In the genomic region with DNA sequence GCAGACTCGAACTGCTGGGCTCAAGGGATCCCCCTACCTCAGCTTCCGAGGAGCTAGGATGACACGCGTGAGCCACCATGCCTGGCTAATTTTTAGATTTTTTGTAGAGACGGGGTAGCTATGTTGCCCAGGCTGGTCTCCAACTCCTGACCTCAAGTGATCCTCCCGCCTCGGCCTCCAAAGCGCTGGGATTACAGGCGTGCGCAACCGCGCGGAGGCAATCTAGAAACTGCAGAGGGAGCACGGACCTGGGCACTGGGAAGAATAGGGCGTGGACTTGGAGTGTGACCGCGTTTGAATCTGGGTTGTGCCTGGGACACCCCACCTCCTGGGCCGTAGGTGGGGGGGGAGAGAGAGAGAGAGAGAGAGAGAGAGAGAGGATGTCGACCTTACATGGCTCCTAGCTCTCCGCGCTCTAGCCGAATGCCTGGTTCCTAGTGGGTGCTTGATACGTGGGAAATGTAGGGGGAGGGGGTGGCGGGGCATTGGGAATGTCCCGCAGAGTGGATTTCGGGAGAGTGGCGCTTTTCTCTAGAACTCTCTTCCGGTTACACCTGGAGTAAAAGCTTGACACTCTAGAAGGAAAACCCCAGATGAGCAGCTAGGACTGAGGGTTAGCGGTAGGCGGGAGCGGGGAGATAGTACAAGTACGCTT, we compare ENCODE assay signal across 8 cellular contexts. TPM values are rescaled to one million over a fixed set of nuclear protein-coding genes. Genes with fewer than 3 reads are reported as not detected.
DNase-seq lines count a peak whose midpoint lies in the region; FAIRE-seq and TF ChIP-seq lines count a peak whose summit lies in the region.

No MANE protein-coding gene starts in this region.

- H3K27me3 Mint-ChIP-seq in osteocyte (ENCODE audit: unreplicated experiment) = no peaks in the 10 kb centered on the region

- H3K4me1 Mint-ChIP-seq in osteocyte (ENCODE audit: unreplicated experiment) = peaks cover 48% of the 10 kb centered on the region

- intact Hi-C loops in posterior cingulate gyrus (cut with DNase I) = no loop called here

- FAIRE-seq in GM12891 (lab: Jason Lieb, UNC) = no peak

- H3K4me3 ChIP-seq in H7 (ENCODE audit: insufficient read depth, low read depth, low read length) (peak overlapping the region; percentile 86), fibroblast of mammary gland (ENCODE audit: control insufficient read depth, low read depth, low read length) (peak overlapping the region; percentile 80)

- 0 out of 2 replicates have a peak, but pooled peaks have one; percentile 6 for TF ChIP-seq POLR2A in GM12891 (IDR thresholded peaks at IDR 0.05; ENCODE audit: low read depth, low read length)

- H3K36me3 ChIP-seq in H7 (replicated peaks; ENCODE audit: control insufficient read depth, insufficient read depth, low read length) = no peaks in the 10 kb centered on the region

- peaks cover 8% of the 10 kb centered on the region; the same call in 1 of the 2 replicates for H3K27me3 ChIP-seq in H7 (ENCODE audit: control insufficient read depth, insufficient read depth, low read length)

- DNase-seq in GM12891 (ENCODE audit: insufficient read length, low spot score) (no peak), H7 (peak; percentile 43), RPMI7951 (ENCODE audit: low read depth) (peak; percentile 31), fibroblast of mammary gland (ENCODE audit: low read depth) (no peak), osteocyte (ENCODE audit: extremely low spot score, unreplicated experiment) (no peak), NCI-H510A treated with DMSO at 0.1 percent for 48 hours (lab: John Stamatoyannopoulos, UW) (no peak), GM19238 (ENCODE audit: insufficient read length, low spot score) (no peak), posterior cingulate gyrus (no peak)

- no peaks in the 10 kb centered on the region for H3K9me3 Mint-ChIP-seq in osteocyte (ENCODE audit: unreplicated experiment)

- no peaks in the 10 kb centered on the region for H3K36me3 Mint-ChIP-seq in osteocyte (ENCODE audit: unreplicated experiment)

- H3K27ac Mint-ChIP-seq in osteocyte (ENCODE audit: unreplicated experiment) = peak overlapping the region; percentile 96

- peak overlapping the region; percentile 90 for H3K4me3 Mint-ChIP-seq in osteocyte (ENCODE audit: unreplicated experiment)

- TF ChIP-seq CTCF in fibroblast of mammary gland (conservative IDR thresholded peaks at IDR 0.05; ENCODE audit: control insufficient read depth, insufficient read depth, low read depth, low read length) = no peak
- TF ChIP-seq CTCF in osteocyte (IDR thresholded peaks at IDR 0.05) = no peak

TF ChIP-seq in GM12891, 5 proteins besides CTCF, POLR2A, EP300 and RAD21:
- no peak for TF ChIP-seq POLR2AphosphoS5 (IDR thresholded peaks at IDR 0.05; ENCODE audit: low read depth, low read length)
- TF ChIP-seq PAX5 (IDR thresholded peaks at IDR 0.05; ENCODE audit: insufficient read depth, low read length, severe bottlenecking) = no peak
- no peak for TF ChIP-seq SPI1 (IDR thresholded peaks at IDR 0.05; ENCODE audit: low read depth, low read length)
- no peak for TF ChIP-seq POU2F2 (IDR thresholded peaks at IDR 0.05; ENCODE audit: low read depth, low read length)
- no peak for TF ChIP-seq TAF1 (IDR thresholded peaks at IDR 0.05; ENCODE audit: low read depth, low read length)

RNA-seq across cellular contexts. Expression of gene MAP3K8, which starts 1.2 kb away (rescaled TPM):
- polyA plus RNA-seq in GM12891 (2012; ENCODE audit: low read depth, missing spikeins) = 77.3 TPM
- total RNA-seq in H7 (2014; rRNA removed; shearing (Covaris generic)) = 10.5 and 12.9 TPM in 2 replicates
- 3.9 and 5.4 TPM in 2 replicates for total RNA-seq in RPMI7951 (2014; rRNA removed; shearing (Covaris generic))
- 11.5 and 13.7 TPM in 2 replicates for total RNA-seq in osteocyte

Comparison
In these comparisons a context has a peak if more than half of its experiments do, and no peak if none do; other contexts are left out.
1. DNase-seq: peak in H7 (single experiment) and RPMI7951 (single experiment); none in GM12891 (single experiment), fibroblast of mammary gland (single experiment), osteocyte (single experiment), NCI-H510A treated with DMSO at 0.1 percent for 48 hours (single experiment), GM19238 (single experiment) and posterior cingulate gyrus (0 of 10).